ENCODE assay signal across 8 cellular contexts in the genomic region with DNA sequence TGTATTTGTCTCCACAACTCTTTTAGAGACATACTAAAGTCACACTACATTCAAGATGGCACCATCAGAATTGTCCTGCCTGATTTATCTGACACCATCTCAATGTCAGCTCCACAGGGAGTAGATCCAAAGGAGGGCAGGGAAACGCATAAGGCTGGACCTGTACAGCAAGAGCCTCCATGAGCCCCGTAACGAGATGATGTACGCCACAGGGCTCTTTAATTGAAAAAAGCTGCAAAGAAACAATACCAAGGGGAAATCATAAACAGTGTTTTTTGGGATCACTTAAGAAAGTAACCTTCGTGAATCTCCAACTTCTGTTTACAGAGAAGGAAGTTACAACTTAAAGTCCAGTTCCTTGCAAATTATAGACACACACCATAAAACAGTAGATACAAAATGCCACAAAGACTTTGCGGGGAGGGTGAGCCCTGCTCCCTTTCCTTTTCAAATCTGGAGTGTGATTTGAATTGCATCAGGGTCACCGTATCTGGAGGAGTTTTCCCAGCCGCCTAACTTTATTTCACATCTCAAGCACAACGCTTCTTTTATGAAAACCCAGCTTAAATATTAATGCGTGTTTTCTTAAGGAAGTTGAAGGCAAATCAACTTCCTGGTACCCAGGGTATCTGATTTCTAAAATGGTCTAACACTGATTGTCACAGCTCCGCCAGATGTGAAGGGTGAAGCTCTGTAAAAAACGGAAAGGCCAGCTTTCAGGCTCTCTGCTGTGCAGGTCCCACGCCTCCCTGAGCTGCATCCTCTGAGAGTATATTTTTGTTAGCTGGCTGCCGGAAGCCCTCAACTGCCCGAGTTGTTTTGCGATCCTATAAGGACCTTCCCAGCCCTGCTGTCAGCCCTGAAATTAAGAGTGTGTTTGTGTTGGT.
DNase-seq lines count a peak whose midpoint lies in the region; ATAC-seq and TF ChIP-seq lines count a peak whose summit lies in the region.

No MANE protein-coding gene starts in this region.

- TF ChIP-seq EP300 in upper lobe of left lung (IDR thresholded peaks at IDR 0.05), result no peak

- peaks cover 43% of the 10 kb centered on the region for H3K4me1 Mint-ChIP-seq in glutamatergic neuron (ENCODE audit: low read depth, unreplicated experiment)

- H3K27ac ChIP-seq in upper lobe of left lung (peak overlapping the region; percentile 3 to 32 (median 20)), prostate gland (no peak overlapping the region)

- H3K36me3 Mint-ChIP-seq in glutamatergic neuron (ENCODE audit: unreplicated experiment), result no peaks in the 10 kb centered on the region

- TF ChIP-seq CTCF in glutamatergic neuron (IDR thresholded peaks at IDR 0.05; ENCODE audit: partially characterized antibody, unreplicated experiment), result no peak
- TF ChIP-seq CTCF in upper lobe of left lung (IDR thresholded peaks at IDR 0.05), result no peak
- no peak for TF ChIP-seq CTCF in prostate gland (IDR thresholded peaks at IDR 0.05)

- intact Hi-C loops in prostate gland (cut with DNase I), result no loop called here

- H3K27me3 Mint-ChIP-seq in glutamatergic neuron (ENCODE audit: unreplicated experiment), result peaks cover 3% of the 10 kb centered on the region

- H3K9me3 ChIP-seq in upper lobe of left lung, result no peaks in the 10 kb centered on the region
- H3K9me3 ChIP-seq in prostate gland, result no peaks in the 10 kb centered on the region

- peaks cover 15% of the 10 kb centered on the region for H3K9me3 Mint-ChIP-seq in glutamatergic neuron (ENCODE audit: unreplicated experiment)

- peak overlapping the region; percentile 69 for H3K4me3 Mint-ChIP-seq in glutamatergic neuron (ENCODE audit: unreplicated experiment)

- H3K27me3 ChIP-seq in upper lobe of left lung (no peaks in the 10 kb centered on the region), prostate gland (replicated peaks; ENCODE audit: insufficient read depth) (no peaks in the 10 kb centered on the region)

- H3K4me3 ChIP-seq in upper lobe of left lung, result peak overlapping the region in 2 of 4 donors; percentile 2 to 20
- no peak overlapping the region for H3K4me3 ChIP-seq in prostate gland

- peak; percentile 24 for TF ChIP-seq POLR2A in GM10847 (IDR thresholded peaks at IDR 0.05; ENCODE audit: extremely low read depth, insufficient read length)
- TF ChIP-seq POLR2A in upper lobe of left lung (IDR thresholded peaks at IDR 0.05), result no peak
- TF ChIP-seq POLR2A in prostate gland (IDR thresholded peaks at IDR 0.05), result no peak

- ATAC-seq in GM21381 (IDR thresholded peaks at IDR 0.05; ENCODE audit: unreplicated experiment), result peak; percentile 93
- peak; percentile 95 for ATAC-seq in HG03571 (IDR thresholded peaks at IDR 0.05; ENCODE audit: unreplicated experiment)
- ATAC-seq in upper lobe of left lung (ENCODE audit: low FRiP score in 2 of 2), result peak in 1 of 2 donors; percentile 27

- peak overlapping the region; percentile 46 for H3K27ac Mint-ChIP-seq in glutamatergic neuron (ENCODE audit: unreplicated experiment)

- H3K4me1 ChIP-seq in upper lobe of left lung (peaks cover 0 to 10% (median 4%) of the 10 kb centered on the region in 4 donors), prostate gland (replicated peaks) (no peaks in the 10 kb centered on the region)

- DNase-seq in glutamatergic neuron (no peak), upper lobe of left lung (no peak), NCI-H146 treated with DMSO at 0.1 percent for 48 hours (lab: John Stamatoyannopoulos, UW; ENCODE audit: unreplicated experiment) (no peak), prostate gland (ENCODE audit: low spot score) (no peak)
- DNase-seq in stimulated activated CD4-positive, alpha-beta T cell treated with anti-CD3 and anti-CD28 coated beads, Interleukin-1b, Interleukin-23, amount 100 ng/mL, for 48 hours, result no peak

- WGBS in upper lobe of left lung, 2 donors, result 20 to 25% methylated on average over 16 of the region's 16 CpGs
- WGBS in prostate gland, result 20% methylated on average over 16 of the region's 16 CpGs

- H3K36me3 ChIP-seq in upper lobe of left lung, result no peaks in the 10 kb centered on the region
- H3K36me3 ChIP-seq in prostate gland, result no peaks in the 10 kb centered on the region

Comparison
In these comparisons a context has a peak if more than half of its experiments do, and no peak if none do; other contexts are left out.
1. H3K27ac ChIP-seq: peak in upper lobe of left lung (4 of 4); none in prostate gland (0 of 2).